33 cellular contexts compared by ENCODE assay signal in the genomic region with DNA sequence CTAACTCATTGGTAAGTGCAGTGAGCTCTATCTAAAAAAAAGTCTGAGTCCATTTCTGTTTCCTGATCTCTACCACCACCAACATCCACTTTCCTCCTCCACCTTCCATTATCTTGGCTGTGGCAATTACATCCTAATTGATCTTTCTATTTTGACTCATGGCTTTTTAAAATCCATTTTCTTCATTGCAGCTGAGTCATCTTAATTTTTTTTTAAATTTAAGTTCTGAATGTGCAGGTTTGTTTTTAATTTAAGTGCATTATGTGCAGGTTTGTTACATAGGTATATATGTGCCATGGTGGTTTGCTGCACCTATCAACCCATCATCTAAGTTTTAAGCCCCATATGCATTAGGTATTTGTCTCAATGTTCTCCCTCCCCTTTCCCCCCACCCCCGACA.
DNase-seq lines count a peak whose midpoint lies in the region; ATAC-seq, FAIRE-seq and TF ChIP-seq lines count a peak whose summit lies in the region.
"Had no signal": no experiment of that assay in that cellular context is flagged by ENCODE, and none has a peak within 500 bp of the region (broad histone marks: within the 10 kb centered on the region; RNA-seq: fewer than 3 reads in every experiment).

No MANE protein-coding gene starts in this region.

- RAD21 ChIA-PET in GM12878 (lab: Charles Lee; ENCODE audit: unreplicated experiment), result no interaction called here

- H3K79me2 ChIP-seq in HepG2 (ENCODE audit: insufficient read depth, low read length) (no peaks in the 10 kb centered on the region), GM12878 (ENCODE audit: control insufficient read depth, insufficient read depth, low read length) (no peaks in the 10 kb centered on the region), K562 (ENCODE audit: control insufficient read depth, insufficient read depth, low read length) (no peaks in the 10 kb centered on the region; the same call in 2 of the 3 replicates)

- H2AFZ ChIP-seq in HepG2 (ENCODE audit: low read length) (no peak overlapping the region), GM12878 (ENCODE audit: control insufficient read depth, low read depth, low read length) (no peak overlapping the region), K562 (ENCODE audit: low read depth, low read length) (no peak overlapping the region)

- in situ Hi-C loops in HepG2 (cut with HindIII; ENCODE audit: extremely low pct_ligation_motif_present, low pct_unique_long_range_greater_than_20kb), result no loop called here
- in situ Hi-C loops in GM12878 (cut with MboI), result no loop called here
- in situ Hi-C loops in K562 (cut with MboI), result no loop called here

- no peak for TF ChIP-seq EP300 in HepG2 (IDR thresholded peaks at IDR 0.05; ENCODE audit: low read depth in 2 of 2, low read length in 2 of 2)
- no peak for TF ChIP-seq EP300 in HepG2 (CRISPR knock-in tag; IDR thresholded peaks at IDR 0.05; ENCODE audit: borderline replicate concordance)
- no peak for TF ChIP-seq EP300 in GM12878 (IDR thresholded peaks at IDR 0.05; ENCODE audit: borderline replicate concordance in 1 of 2, control insufficient read depth in 1 of 2, low read depth in 2 of 2, low read length in 2 of 2)
- no peak for TF ChIP-seq EP300 in K562 (IDR thresholded peaks at IDR 0.05; ENCODE audit: low read length)

- H3K27me3 ChIP-seq in HepG2 (ENCODE audit: control insufficient read depth in 1 of 2, insufficient read depth in 2 of 2, low read length in 2 of 2) (no peaks in the 10 kb centered on the region), right lobe of liver (peaks cover 0 to 4% of the 10 kb centered on the region in 2 donors), GM12878 (replicated peaks in 1 of 2; ENCODE audit: control insufficient read depth in 2 of 2, insufficient read depth in 2 of 2, low read length in 1 of 2) (no peaks in the 10 kb centered on the region), K562 (ENCODE audit: control insufficient read depth in 2 of 2, insufficient read depth in 2 of 2, low read length in 2 of 2) (no peaks in the 10 kb centered on the region)
- H3K27me3 ChIP-seq: BE2C; BLaER1; BLaER1 treated with 17β-estradiol and CSF1 and Interleukin-3, amounts not matched to agents 10 nM and 100 nM had no signal

- BruUV-seq in HepG2 (replicated peaks; lab: Mats Ljungman, UMichigan) (no TSS peak), GM12878 (replicated peaks; lab: Mats Ljungman, UMichigan) (no TSS peak), K562 (replicated peaks; lab: Mats Ljungman, UMichigan) (no TSS peak)

- CTCF ChIA-PET in HepG2 (lab: Yijun Ruan, JAX; ENCODE audit: low intra/inter-chr PET ratio, low total read pairs), result no interaction called here
- CTCF ChIA-PET in GM12878 (lab: Yijun Ruan, JAX), result interaction anchor here (0.7 to 1.4 kb wide), 2 partner anchors 23 to 25 kb away, joined by 3 to 4 read pairs; no protein-coding TSS in a partner anchor
- CTCF ChIA-PET in K562 (lab: Yijun Ruan, JAX; ENCODE audit: low intra/inter-chr PET ratio), result no interaction called here

- ATAC-seq in HepG2 (no peak), right lobe of liver (no peak), GM12878 (no peak), K562 (no peak)
- ATAC-seq: A549; CD8-positive, alpha-beta T cell had no signal

- H3K4me3 ChIP-seq in HepG2 (replicated peaks in 1 of 3; ENCODE audit: insufficient read depth in 1 of 3, low read depth in 2 of 3, low read length in 3 of 3), result no peak overlapping the region
- H3K4me3 ChIP-seq in right lobe of liver, result no peak overlapping the region
- no peak overlapping the region for H3K4me3 ChIP-seq in GM12878
- no peak overlapping the region for H3K4me3 ChIP-seq in K562
- H3K4me3 ChIP-seq: A549; BLaER1; BLaER1 treated with 17β-estradiol and CSF1 and Interleukin-3, amounts not matched to agents 10 nM and 100 nM had no signal

- TF ChIP-seq RAD21 in HepG2 (CRISPR knock-in tag; IDR thresholded peaks at IDR 0.05), result no peak
- TF ChIP-seq RAD21 in GM12878 (IDR thresholded peaks at IDR 0.05; ENCODE audit: insufficient read depth, low read depth, low read length), result no peak
- TF ChIP-seq RAD21 in K562 (CRISPR knock-in tag; conservative IDR thresholded peaks at IDR 0.05 in 1 of 2, IDR thresholded peaks at IDR 0.05 in 1 of 2), result no peak

- FAIRE-seq in HepG2 (lab: Jason Lieb, UNC), result no peak
- no peak for FAIRE-seq in GM12878 (lab: Jason Lieb, UNC)
- FAIRE-seq in K562 (lab: Jason Lieb, UNC), result no peak
- FAIRE-seq: A204.1, A549, D721Med had no signal

- H3K9me3 ChIP-seq in HepG2 (ENCODE audit: low read length) (no peaks in the 10 kb centered on the region), right lobe of liver (no peaks in the 10 kb centered on the region), GM12878 (replicated peaks; ENCODE audit: control insufficient read depth, insufficient read depth, low read length) (no peaks in the 10 kb centered on the region; the same call in 2 of the 3 replicates), K562 (replicated peaks; ENCODE audit: control insufficient read depth, insufficient read depth, low read depth, low read length) (no peaks in the 10 kb centered on the region)
- H3K9me3 ChIP-seq: A549; BE2C; BLaER1; BLaER1 treated with 17β-estradiol and CSF1 and Interleukin-3, amounts not matched to agents 10 nM and 100 nM; Caco-2 had no signal

- POLR2A ChIA-PET in HepG2 (lab: Yijun Ruan, JAX) (interaction anchor here (0.7 kb wide), 1 partner anchor 1591 kb away, joined by 3 read pairs; no protein-coding TSS in a partner anchor), GM12878 (lab: Charles Lee) (no interaction called here), K562 (lab: Yijun Ruan, JAX) (no interaction called here)

- H3K9ac ChIP-seq in HepG2 (ENCODE audit: insufficient read depth, low read depth, low read length) (no peak overlapping the region), GM12878 (ENCODE audit: control insufficient read depth, insufficient read depth, low read length) (no peak overlapping the region), K562 (ENCODE audit: insufficient read depth in 1 of 2, low read depth in 2 of 2, low read length in 2 of 2) (no peak overlapping the region)
- H3K9ac ChIP-seq: BLaER1; BLaER1 treated with 17β-estradiol and CSF1 and Interleukin-3, amounts not matched to agents 10 nM and 100 nM had no signal

- SMC1A ChIA-PET in GM12878 (lab: Charles Lee; ENCODE audit: uncharacterized antibody, unreplicated experiment), result interaction anchor here (1.1 kb wide), 1 partner anchor 54 kb away, joined by 3 read pairs; no protein-coding TSS in a partner anchor

- no peaks in the 10 kb centered on the region for H4K20me1 ChIP-seq in HepG2 (ENCODE audit: insufficient read depth, low read length)
- no peaks in the 10 kb centered on the region for H4K20me1 ChIP-seq in GM12878 (ENCODE audit: control insufficient read depth, insufficient read depth)
- peaks cover 24% of the 10 kb centered on the region; the same call in 1 of the 2 replicates for H4K20me1 ChIP-seq in K562 (replicated peaks; ENCODE audit: control insufficient read depth, insufficient read depth, low read length)
- H4K20me1 ChIP-seq: BLaER1; BLaER1 treated with 17β-estradiol and CSF1 and Interleukin-3, amounts not matched to agents 10 nM and 100 nM had no signal

- no peak overlapping the region for H3K4me2 ChIP-seq in HepG2 (ENCODE audit: low read depth, low read length)
- no peak overlapping the region for H3K4me2 ChIP-seq in GM12878 (ENCODE audit: control insufficient read depth, insufficient read depth)
- H3K4me2 ChIP-seq in K562 (ENCODE audit: insufficient read depth, low read length), result no peak overlapping the region
- H3K4me2 ChIP-seq: A549; BLaER1; BLaER1 treated with 17β-estradiol and CSF1 and Interleukin-3, amounts not matched to agents 10 nM and 100 nM had no signal

- no peaks in the 10 kb centered on the region for H3K9me1 ChIP-seq in K562 (ENCODE audit: control insufficient read depth, insufficient read depth, low read length)

- H3K27ac ChIP-seq in HepG2 (ENCODE audit: extremely low read length, insufficient read depth, low read length) (no peak overlapping the region), right lobe of liver (no peak overlapping the region), GM12878 (ENCODE audit: control insufficient read depth, insufficient read depth) (no peak overlapping the region), K562 (ENCODE audit: extremely low read depth, low read depth, low read length) (no peak overlapping the region), caudate nucleus (ENCODE audit: low read depth, low read length) (no peak overlapping the region)
- H3K27ac ChIP-seq: 22Rv1; A549; BLaER1; BLaER1 treated with 17β-estradiol and CSF1 and Interleukin-3, amounts not matched to agents 10 nM and 100 nM; C4-2B had no signal

- no peak for TF ChIP-seq POLR2A in HepG2 (IDR thresholded peaks at IDR 0.05; ENCODE audit: insufficient read depth in 1 of 2, low read depth in 2 of 2, low read length in 2 of 2)
- TF ChIP-seq POLR2A in right lobe of liver (IDR thresholded peaks at IDR 0.05), result no peak
- TF ChIP-seq POLR2A in GM12878 (IDR thresholded peaks at IDR 0.05; ENCODE audit: low read depth, low read length), result no peak
- TF ChIP-seq POLR2A in K562 (conservative IDR thresholded peaks at IDR 0.05), result no peak

- intact Hi-C loops in HepG2 (cut with micrococcal nuclease; ENCODE audit: unreplicated experiment), result no loop called here
- intact Hi-C loops in right lobe of liver (cut with DNase I), result no loop called here
- intact Hi-C loops in GM12878 (cut with micrococcal nuclease; ENCODE audit: unreplicated experiment), result no loop called here
- intact Hi-C loops in K562 (cut with micrococcal nuclease), result no loop called here

- WGBS in HepG2 (ENCODE audit: low lambda C conversion rate), result 6% methylated on average over 1 of the region's 1 CpG
- WGBS in right lobe of liver (ENCODE audit: insufficient coverage, low coverage, low lambda C conversion rate, missing lambda C conversion rate), result 27% methylated on average over 1 of the region's 1 CpG
- WGBS in GM12878 (ENCODE audit: insufficient coverage, insufficient replicate concordance, low lambda C conversion rate, missing lambda C conversion rate), result no CpG with 5 or more reads among the region's 1 CpG
- no CpG with 5 or more reads among the region's 1 CpG for WGBS in K562 (ENCODE audit: insufficient coverage, low coverage, missing lambda C conversion rate)

- DNase-seq in HepG2 (ENCODE audit: low spot score), result no peak
- DNase-seq in right lobe of liver, result no peak
- DNase-seq in GM12878 (ENCODE audit: low read depth, low spot score), result no peak
- DNase-seq in K562 (ENCODE audit: extremely low read depth in 1 of 4, low spot score in 3 of 4), result no peak
- no peak for DNase-seq in caudate nucleus (lab: John Stamatoyannopoulos, UW)
- DNase-seq in NOMO-1 (lab: John Stamatoyannopoulos, UW; ENCODE audit: unreplicated experiment in 2 of 2), result no peak
- DNase-seq: 8988T; ACHN; AML-193; BE2C; C1 segment of cervical spinal cord; Caco-2; Calu3; CD4-positive, alpha-beta memory T cell; CD4-positive, alpha-beta T cell; CD4-positive, CD25-positive, alpha-beta regulatory T cell; CD8-positive, alpha-beta memory T cell; CD8-positive, alpha-beta T cell; COR-L47; DMS 273 treated with DMSO at 0.1 percent for 48 hours; DMS153; DMS53; DMS79; DMS79 treated with DMSO at 0.1 percent for 48 hours; DND-41; EL had no signal

- no peaks in the 10 kb centered on the region for H3K36me3 ChIP-seq in HepG2 (replicated peaks in 1 of 2; ENCODE audit: control insufficient read depth in 1 of 2, insufficient read depth in 2 of 2, low read length in 2 of 2)
- H3K36me3 ChIP-seq in right lobe of liver, result no peaks in the 10 kb centered on the region
- no peaks in the 10 kb centered on the region for H3K36me3 ChIP-seq in GM12878 (ENCODE audit: control insufficient read depth in 2 of 2, insufficient read depth in 2 of 2, low read length in 1 of 2)
- no peaks in the 10 kb centered on the region for H3K36me3 ChIP-seq in K562 (ENCODE audit: control insufficient read depth, insufficient read depth, low read length)
- H3K36me3 ChIP-seq: BE2C; BLaER1; BLaER1 treated with 17β-estradiol and CSF1 and Interleukin-3, amounts not matched to agents 10 nM and 100 nM had no signal

- no peak for TF ChIP-seq CTCF in HepG2 (CRISPR knock-in tag; IDR thresholded peaks at IDR 0.05)
- TF ChIP-seq CTCF in right lobe of liver (IDR thresholded peaks at IDR 0.05), result no peak
- TF ChIP-seq CTCF in GM12878 (IDR thresholded peaks at IDR 0.05 in 2 of 3, conservative IDR thresholded peaks at IDR 0.05 in 1 of 3; ENCODE audit: control insufficient read depth in 2 of 3, extremely low read depth in 1 of 3, insufficient read depth in 1 of 3, low read depth in 3 of 3, low read length in 3 of 3), result no peak
- no peak for TF ChIP-seq CTCF in K562 (IDR thresholded peaks at IDR 0.05 in 2 of 3, conservative IDR thresholded peaks at IDR 0.05 in 1 of 3; ENCODE audit: insufficient read depth in 2 of 3, low read depth in 1 of 3, low read length in 3 of 3)

- H3K4me1 ChIP-seq in HepG2 (ENCODE audit: insufficient read depth, low read length), result no peaks in the 10 kb centered on the region
- H3K4me1 ChIP-seq in right lobe of liver, result no peaks in the 10 kb centered on the region
- H3K4me1 ChIP-seq in GM12878 (ENCODE audit: control insufficient read depth, insufficient read depth, low read length), result peaks cover 8% of the 10 kb centered on the region; the same call in 1 of the 2 replicates
- H3K4me1 ChIP-seq in K562 (replicated peaks in 1 of 2; ENCODE audit: control insufficient read depth in 2 of 2, insufficient read depth in 2 of 2, low read length in 2 of 2), result peaks cover 0 to 22% of the 10 kb centered on the region in 2 experiments; a peak in 2 of 5 replicates
- H3K4me1 ChIP-seq: A549; BE2C; BLaER1; BLaER1 treated with 17β-estradiol and CSF1 and Interleukin-3, amounts not matched to agents 10 nM and 100 nM had no signal

Comparison
In these comparisons a context has a peak if more than half of its experiments do, and no peak if none do; other contexts are left out.
1. Of the 241 proteins assayed by ChIP-seq in both HepG2 and K562: peak only in HepG2: MAFF; only in K562: none; in both: none; in neither: 239; mixed calls (peak in some experiments, not most) for 1.